In genomic region chr18:68072744-68073143, GRCh38 we compare ENCODE assay signal across 32 cellular contexts.
"Had no signal": no experiment of that assay in that cellular context is flagged by ENCODE, and none has a peak within 500 bp of the region (broad histone marks: within the 10 kb centered on the region; RNA-seq: fewer than 3 reads in every experiment).

No MANE protein-coding gene starts in this region.

- H3K27ac Mint-ChIP-seq: activated B cell treated with CpG ODN at 0.5 μM for 24 hours; activated CD4-positive, alpha-beta memory T cell treated with anti-CD3 and anti-CD28 coated beads for 36 hours; activated CD4-positive, alpha-beta T cell treated with anti-CD3 and anti-CD28 coated beads, Interleukin-2, amount 10 ng/mL, durations not matched to agents 24 days and 14 days; activated CD8-positive, alpha-beta T cell treated with anti-CD3 and anti-CD28 coated beads for 36 hours; activated naive CD4-positive, alpha-beta T cell treated with anti-CD3 and anti-CD28 coated beads for 36 hours; activated naive CD4-positive, alpha-beta T cell treated with anti-CD3 and anti-CD28 coated beads, Interleukin-2, amount 50 U/mL, for 72 hours; activated naive CD8-positive, alpha-beta T cell treated with anti-CD3 and anti-CD28 coated beads for 36 hours; activated T-cell treated with anti-CD3 and anti-CD28 coated beads, Interleukin-2, amount 50 U/mL, for 72 hours; activated T-helper 1 cell treated with anti-CD3 and anti-CD28 coated beads, Interleukin-12 subunit alpha, Interleukin-12 subunit beta, Interleukin-2, Interleukin-4 antibody, amounts not matched to agents 30 ng/mL and 10 ng/mL and 1 ng/mL, durations not matched to agents 14 hours and 24 hours and 36 hours; activated T-helper 17 cell treated with anti-CD3 and anti-CD28 coated beads, Interleukin-2, amount 50 U/mL, for 72 hours; T-helper 1 cell treated with Interleukin-12 subunit alpha and Interleukin-12 subunit beta and Interleukin-4 antibody, amounts not matched to agents 30 μg/mL and 1 μg/mL, for 36 hours; T-helper 2 cell treated with Interferon-gamma antibody and Interleukin-4, amounts not matched to agents 5 μg/mL and 100 μg/mL, for 36 hours had no signal

- H3K4me3 Mint-ChIP-seq: activated B cell treated with CpG ODN at 0.5 μM for 24 hours; activated CD4-positive, alpha-beta memory T cell treated with anti-CD3 and anti-CD28 coated beads for 36 hours; activated CD4-positive, alpha-beta T cell treated with anti-CD3 and anti-CD28 coated beads, Interleukin-2, amount 10 ng/mL, durations not matched to agents 24 days and 14 days; activated CD8-positive, alpha-beta T cell treated with anti-CD3 and anti-CD28 coated beads for 36 hours; activated naive CD4-positive, alpha-beta T cell treated with anti-CD3 and anti-CD28 coated beads for 36 hours; activated naive CD8-positive, alpha-beta T cell treated with anti-CD3 and anti-CD28 coated beads for 36 hours; activated T-cell treated with anti-CD3 and anti-CD28 coated beads, Interleukin-2, amount 50 U/mL, for 4 hours; activated T-cell treated with anti-CD3 and anti-CD28 coated beads, Interleukin-2, amount 50 U/mL, for 72 hours; activated T-helper 1 cell treated with anti-CD3 and anti-CD28 coated beads, Interleukin-12 subunit alpha, Interleukin-12 subunit beta, Interleukin-2, Interleukin-4 antibody, amounts not matched to agents 30 ng/mL and 10 ng/mL and 1 ng/mL, durations not matched to agents 14 hours and 24 hours and 36 hours; activated T-helper 17 cell treated with anti-CD3 and anti-CD28 coated beads, Interleukin-2, amount 50 U/mL, for 72 hours; T-helper 1 cell treated with Interleukin-12 subunit alpha and Interleukin-12 subunit beta and Interleukin-4 antibody, amounts not matched to agents 30 μg/mL and 1 μg/mL, for 36 hours; T-helper 2 cell treated with Interferon-gamma antibody and Interleukin-4, amounts not matched to agents 5 μg/mL and 100 μg/mL, for 36 hours had no signal

- H3K9me3 Mint-ChIP-seq: activated CD8-positive, alpha-beta T cell treated with anti-CD3 and anti-CD28 coated beads for 36 hours; activated T-helper 1 cell treated with anti-CD3 and anti-CD28 coated beads, Interleukin-12 subunit alpha, Interleukin-12 subunit beta, Interleukin-2, Interleukin-4 antibody, amounts not matched to agents 30 ng/mL and 10 ng/mL and 1 ng/mL, durations not matched to agents 14 hours and 24 hours and 36 hours; activated T-helper 17 cell treated with anti-CD3 and anti-CD28 coated beads, Interleukin-2, amount 50 U/mL, for 72 hours had no signal

- H3K4me1 Mint-ChIP-seq: activated B cell treated with CpG ODN at 0.5 μM for 24 hours; activated CD4-positive, alpha-beta T cell treated with anti-CD3 and anti-CD28 coated beads, Interleukin-2, amount 10 ng/mL, durations not matched to agents 24 days and 14 days; activated naive CD8-positive, alpha-beta T cell treated with anti-CD3 and anti-CD28 coated beads for 36 hours; activated T-helper 17 cell treated with anti-CD3 and anti-CD28 coated beads, Interleukin-2, amount 50 U/mL, for 72 hours had no signal

- H3K27me3 Mint-ChIP-seq: activated B cell treated with CpG ODN at 0.5 μM for 24 hours; activated CD4-positive, alpha-beta memory T cell treated with anti-CD3 and anti-CD28 coated beads for 36 hours; activated CD4-positive, alpha-beta T cell treated with anti-CD3 and anti-CD28 coated beads, Interleukin-2, amount 10 ng/mL, durations not matched to agents 24 days and 14 days; activated CD8-positive, alpha-beta T cell treated with anti-CD3 and anti-CD28 coated beads for 36 hours; activated naive CD8-positive, alpha-beta T cell treated with anti-CD3 and anti-CD28 coated beads for 36 hours; activated T-helper 17 cell treated with anti-CD3 and anti-CD28 coated beads, Interleukin-2, amount 50 U/mL, for 72 hours had no signal

- DNase-seq: activated B cell treated with CpG ODN at 0.5 μM for 24 hours; activated CD4-positive, alpha-beta memory T cell treated with anti-CD3 and anti-CD28 coated beads for 36 hours; activated CD4-positive, alpha-beta T cell treated with anti-CD3 and anti-CD28 coated beads for 4 hours; activated CD4-positive, alpha-beta T cell treated with anti-CD3 and anti-CD28 coated beads, Interleukin-2, amount 10 ng/mL, durations not matched to agents 24 days and 14 days; activated CD4-positive, alpha-beta T cell treated with anti-CD3 and anti-CD28 coated beads, Interleukin-2, amount 50 U/mL, for 1 hour; activated CD4-positive, alpha-beta T cell treated with anti-CD3 and anti-CD28 coated beads, Interleukin-2, amount 50 U/mL, for 4 hours; activated CD4-positive, CD25-positive, alpha-beta regulatory T cell treated with anti-CD3 and anti-CD28 coated beads, Interleukin-2, amount 50 U/mL, for 72 hours; activated CD8-positive, alpha-beta memory T cell treated with anti-CD3 and anti-CD28 coated beads, Interleukin-2, amount 50 U/mL, for 4 hours; activated CD8-positive, alpha-beta T cell treated with anti-CD3 and anti-CD28 coated beads for 36 hours; activated effector memory CD4-positive, alpha-beta T cell treated with anti-CD3 and anti-CD28 coated beads, Interleukin-2, amount 50 U/mL, for 16 hours; activated gamma-delta T cell treated with Interleukin-2 at 50 U/mL for 16 hours; activated naive CD4-positive, alpha-beta T cell; activated naive CD4-positive, alpha-beta T cell treated with anti-CD3 and anti-CD28 coated beads for 36 hours; activated naive CD4-positive, alpha-beta T cell treated with anti-CD3 and anti-CD28 coated beads, Interleukin-2, amount 50 U/mL, for 16 hours; activated naive CD8-positive, alpha-beta T cell treated with anti-CD3 and anti-CD28 coated beads for 36 hours; activated T-cell treated with anti-CD3 and anti-CD28 coated beads for 4 hours; activated T-cell treated with anti-CD3 and anti-CD28 coated beads, Interleukin-2, amount 50 U/mL, for 1 hour; activated T-cell treated with anti-CD3 and anti-CD28 coated beads, Interleukin-2, amount 50 U/mL, for 4 hours; activated T-cell treated with anti-CD3 and anti-CD28 coated beads, Interleukin-2, amount 50 U/mL, for 72 hours; adrenal gland; amniotic stem cell; body of pancreas; brain microvascular endothelial cell; central memory CD4-positive, alpha-beta T cell; T-helper 1 cell; T-helper 2 cell; T-helper 9 cell had no signal

- ATAC-seq: activated CD8-positive, alpha-beta T cell treated with anti-CD3 and anti-CD28 coated beads for 36 hours; activated naive CD4-positive, alpha-beta T cell treated with anti-CD3 and anti-CD28 coated beads, Interleukin-2, amount 50 U/mL, for 72 hours; activated T-cell treated with anti-CD3 and anti-CD28 coated beads, Interleukin-2, amount 50 U/mL, for 4 hours; activated T-cell treated with anti-CD3 and anti-CD28 coated beads, Interleukin-2, amount 50 U/mL, for 72 hours; activated T-helper 17 cell treated with anti-CD3 and anti-CD28 coated beads, Interleukin-2, amount 50 U/mL, for 72 hours; body of pancreas had no signal
